In the genomic region with DNA sequence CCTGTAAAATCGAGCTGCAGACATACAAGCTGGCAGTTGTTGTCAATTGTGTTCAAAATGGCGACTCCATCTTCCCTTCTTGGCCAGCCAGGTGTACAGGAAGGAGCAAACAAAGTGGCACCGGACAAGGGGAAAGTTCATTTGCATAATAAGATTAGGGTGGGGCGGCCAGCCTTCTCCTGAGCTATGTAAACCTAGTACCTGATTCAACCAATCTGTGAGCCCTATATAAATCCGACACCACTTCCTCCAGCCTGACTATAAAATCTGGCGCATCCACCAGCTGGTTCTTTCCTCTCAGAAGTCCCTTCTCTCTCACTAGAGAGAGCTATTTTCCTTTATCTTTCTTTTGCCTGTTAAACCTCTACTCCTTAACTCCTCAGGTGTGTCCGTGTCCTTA, we compare ENCODE assay signal across 18 cellular contexts. TPM values are rescaled to one million over a fixed set of nuclear protein-coding genes. Genes with fewer than 3 reads are reported as not detected.
A peak's percentile ranks its signal among the peaks of the same experiment; 100 is the strongest.
DNase-seq lines count a peak whose midpoint lies in the region; ATAC-seq and TF ChIP-seq lines count a peak whose summit lies in the region.
"Had no signal": no experiment of that assay in that cellular context is flagged by ENCODE, and none has a peak within 500 bp of the region (broad histone marks: within the 10 kb centered on the region; RNA-seq: fewer than 3 reads in every experiment).

No MANE protein-coding gene starts in this region.

- no peaks in the 10 kb centered on the region for H3K27me3 Mint-ChIP-seq in activated T-cell treated with anti-CD3 and anti-CD28 coated beads, Interleukin-2, amount 50 U/mL, for 72 hours (ENCODE audit: low read depth)
- H3K27me3 Mint-ChIP-seq: activated CD4-positive, alpha-beta memory T cell treated with anti-CD3 and anti-CD28 coated beads, Interleukin-2, amount 10 ng/mL, durations not matched to agents 7 days and 5 days; IgD-negative memory B cell had no signal

- no peak for ATAC-seq in activated T-cell treated with anti-CD3 and anti-CD28 coated beads, Interleukin-2, amount 50 U/mL, for 72 hours (replicated peaks in 1 of 2)
- ATAC-seq: gastroesophageal sphincter had no signal

- DNase-seq in NCI-H748 (lab: John Stamatoyannopoulos, UW; ENCODE audit: unreplicated experiment) (peak; percentile 66), NCI-H748 treated with DMSO at 0.1 percent for 48 hours (lab: John Stamatoyannopoulos, UW) (no peak), NCI-H2171 treated with DMSO at 0.1 percent for 48 hours (lab: John Stamatoyannopoulos, UW) (peak; percentile 91), prostate gland (ENCODE audit: low spot score) (peak; percentile 8), SKM-1 (lab: John Stamatoyannopoulos, UW; ENCODE audit: unreplicated experiment) (no peak), NCI-H446 (lab: John Stamatoyannopoulos, UW) (no peak)
- no peak for DNase-seq in activated T-cell treated with anti-CD3 and anti-CD28 coated beads, Interleukin-2, amount 50 U/mL, for 72 hours
- DNase-seq: activated CD4-positive, alpha-beta memory T cell treated with anti-CD3 and anti-CD28 coated beads, Interleukin-2, amount 10 ng/mL, durations not matched to agents 7 days and 5 days; GOT3; immature natural killer cell; NCI-H1105; occipital lobe; transverse colon had no signal

- peaks cover 2 to 5% of the 10 kb centered on the region in 2 donors for H3K9me3 Mint-ChIP-seq in activated T-cell treated with anti-CD3 and anti-CD28 coated beads, Interleukin-2, amount 50 U/mL, for 72 hours
- H3K9me3 Mint-ChIP-seq: IgD-negative memory B cell had no signal

- no peaks in the 10 kb centered on the region for H3K4me1 ChIP-seq in prostate gland (replicated peaks)
- H3K4me1 ChIP-seq: gastroesophageal sphincter, SJSA1, transverse colon had no signal

- TF ChIP-seq CTCF in VCaP (conservative IDR thresholded peaks at IDR 0.05) (peak; percentile 69), prostate gland (IDR thresholded peaks at IDR 0.05) (no peak)

- no peaks in the 10 kb centered on the region for H3K9me3 ChIP-seq in prostate gland
- H3K9me3 ChIP-seq: gastroesophageal sphincter, SJSA1, transverse colon had no signal

- H3K27me3 ChIP-seq in prostate gland (replicated peaks; ENCODE audit: insufficient read depth) = no peaks in the 10 kb centered on the region
- H3K27me3 ChIP-seq: gastroesophageal sphincter, transverse colon had no signal

- H3K27ac ChIP-seq in VCaP (peak overlapping the region; percentile 62), prostate gland (no peak overlapping the region)
- H3K27ac ChIP-seq: gastroesophageal sphincter, SJSA1, transverse colon had no signal

- 46% methylated on average over 7 of the region's 7 CpGs for WGBS in prostate gland

- peaks cover 1 to 5% of the 10 kb centered on the region in 2 donors for H3K36me3 Mint-ChIP-seq in activated T-cell treated with anti-CD3 and anti-CD28 coated beads, Interleukin-2, amount 50 U/mL, for 72 hours (ENCODE audit: insufficient read depth in 2 of 2)
- H3K36me3 Mint-ChIP-seq: immature natural killer cell had no signal

- H3K4me1 Mint-ChIP-seq in activated T-cell treated with anti-CD3 and anti-CD28 coated beads, Interleukin-2, amount 50 U/mL, for 72 hours (ENCODE audit: low read depth) = peaks cover 14% of the 10 kb centered on the region
- H3K4me1 Mint-ChIP-seq: immature natural killer cell had no signal

- no peaks in the 10 kb centered on the region for H3K36me3 ChIP-seq in prostate gland
- H3K36me3 ChIP-seq: gastroesophageal sphincter, SJSA1, transverse colon had no signal

- no peak overlapping the region for H3K27ac Mint-ChIP-seq in activated T-cell treated with anti-CD3 and anti-CD28 coated beads, Interleukin-2, amount 50 U/mL, for 72 hours
- H3K27ac Mint-ChIP-seq: activated CD4-positive, alpha-beta memory T cell treated with anti-CD3 and anti-CD28 coated beads, Interleukin-2, amount 10 ng/mL, durations not matched to agents 7 days and 5 days; activated T-helper 2 cell treated with anti-CD3 and anti-CD28 coated beads, Interferon-gamma antibody, Interleukin-2, Interleukin-4, amounts not matched to agents 10 μg/mL and 5 μg/mL and 100 μg/mL, durations not matched to agents 14 hours and 24 hours and 36 hours; IgD-negative memory B cell; immature natural killer cell had no signal

- TF ChIP-seq POLR2A in prostate gland (IDR thresholded peaks at IDR 0.05) = no peak

- no peak overlapping the region for H3K4me3 Mint-ChIP-seq in activated T-cell treated with anti-CD3 and anti-CD28 coated beads, Interleukin-2, amount 50 U/mL, for 72 hours
- H3K4me3 Mint-ChIP-seq: activated CD4-positive, alpha-beta memory T cell treated with anti-CD3 and anti-CD28 coated beads, Interleukin-2, amount 10 ng/mL, durations not matched to agents 7 days and 5 days; IgD-negative memory B cell; immature natural killer cell had no signal

- H3K4me3 ChIP-seq in prostate gland = no peak overlapping the region
- H3K4me3 ChIP-seq: gastroesophageal sphincter, SJSA1, transverse colon had no signal

- intact Hi-C loops in prostate gland (cut with DNase I) = no loop called here

RNA-seq across cellular contexts. Expression of gene HBS1L, which starts 8.1 kb away (rescaled TPM):
- 10 to 100 TPM; 54.2 to 72.1 TPM for total RNA-seq in prostate gland
- total RNA-seq in activated T-cell treated with anti-CD3 and anti-CD28 coated beads, Interleukin-2, amount 50 U/mL, for 72 hours = 100 to 1,000 TPM; 175 to 193 TPM

Comparison
In these comparisons a context has a peak if more than half of its experiments do, and no peak if none do; other contexts are left out.
1. DNase-seq: peak in NCI-H748 (single experiment), NCI-H2171 treated with DMSO at 0.1 percent for 48 hours (single experiment) and prostate gland (single experiment); none in NCI-H748 treated with DMSO at 0.1 percent for 48 hours (single experiment), SKM-1 (single experiment), NCI-H446 (0 of 2) and activated T-cell treated with anti-CD3 and anti-CD28 coated beads, Interleukin-2, amount 50 U/mL, for 72 hours (0 of 2).